In genomic region chr13:81800433-81800832, GRCh38 we compare ENCODE assay signal across 1 cellular context.
TF ChIP-seq lines count a peak whose summit lies in the region.

No MANE protein-coding gene starts in this region.

TF ChIP-seq in GM23338, 12 proteins besides CTCF, POLR2A, EP300 and RAD21 (continued from another document):
- TF ChIP-seq ZNF462 (CRISPR knock-in tag; IDR thresholded peaks at IDR 0.05) (no peak), NANOG (IDR thresholded peaks at IDR 0.05; ENCODE audit: borderline replicate concordance) (no peak), REST (IDR thresholded peaks at IDR 0.05; ENCODE audit: unreplicated experiment) (no peak), ZNF331 (CRISPR knock-in tag; IDR thresholded peaks at IDR 0.05; ENCODE audit: low read depth) (no peak), JUNB (IDR thresholded peaks at IDR 0.05; ENCODE audit: unreplicated experiment) (no peak), STAT1 (IDR thresholded peaks at IDR 0.05; ENCODE audit: unreplicated experiment) (no peak)
